Comparison of ENCODE assay signal across 18 cellular contexts in genomic region chr12:114611145-114612018, GRCh38.
A peak's percentile ranks its signal among the peaks of the same experiment; 100 is the strongest.
DNase-seq lines count a peak whose midpoint lies in the region; ATAC-seq, FAIRE-seq and TF ChIP-seq lines count a peak whose summit lies in the region.
"Had no signal": no experiment of that assay in that cellular context is flagged by ENCODE, and none has a peak within 500 bp of the region (broad histone marks: within the 10 kb centered on the region; RNA-seq: fewer than 3 reads in every experiment).

No MANE protein-coding gene starts in this region.

- peaks cover 81% of the 10 kb centered on the region for H3K4me1 ChIP-seq in HepG2 (ENCODE audit: insufficient read depth, low read length)
- peaks cover 0 to 9% (median 2%) of the 10 kb centered on the region in 4 donors for H3K4me1 ChIP-seq in transverse colon
- H3K4me1 ChIP-seq: HAP-1 had no signal

- H4K20me1 ChIP-seq in HepG2 (ENCODE audit: insufficient read depth, low read length), result no peaks in the 10 kb centered on the region

- H3K27me3 ChIP-seq in HepG2 (ENCODE audit: control insufficient read depth in 1 of 2, insufficient read depth in 2 of 2, low read length in 2 of 2) (no peaks in the 10 kb centered on the region), transverse colon (no peaks in the 10 kb centered on the region)

- peak; percentile 97 for FAIRE-seq in HepG2 (lab: Jason Lieb, UNC)
- FAIRE-seq: GM12891 had no signal

- H3K27ac Mint-ChIP-seq in natural killer cell treated with Interleukin-12 subunit alpha and Interleukin-12 subunit beta and Interleukin-15 and Interleukin-18, amount 100 ng/mL, for 72 hours, result no peak overlapping the region

- TF ChIP-seq CTCF in HepG2 (CRISPR knock-in tag; IDR thresholded peaks at IDR 0.05), result no peak
- TF ChIP-seq CTCF in transverse colon (IDR thresholded peaks at IDR 0.05), result no peak

- H3K36me3 ChIP-seq in HepG2 (replicated peaks in 1 of 2; ENCODE audit: control insufficient read depth in 1 of 2, insufficient read depth in 2 of 2, low read length in 2 of 2) (no peaks in the 10 kb centered on the region), transverse colon (no peaks in the 10 kb centered on the region)
- H3K36me3 ChIP-seq: HAP-1 had no signal

- no peak overlapping the region for H2AFZ ChIP-seq in HepG2 (ENCODE audit: low read length)

- no peaks in the 10 kb centered on the region for H3K79me2 ChIP-seq in HepG2 (ENCODE audit: insufficient read depth, low read length)

- peaks cover 3% of the 10 kb centered on the region for H3K9me3 Mint-ChIP-seq in natural killer cell treated with Interleukin-12 subunit alpha and Interleukin-12 subunit beta and Interleukin-15 and Interleukin-18, amount 100 ng/mL, for 72 hours

- BruUV-seq in HepG2 (replicated peaks; lab: Mats Ljungman, UMichigan), result TSS peak; percentile 77

- TF ChIP-seq RAD21 in HepG2 (CRISPR knock-in tag; IDR thresholded peaks at IDR 0.05), result no peak

- no peaks in the 10 kb centered on the region for H3K4me1 Mint-ChIP-seq in natural killer cell treated with Interleukin-12 subunit alpha and Interleukin-12 subunit beta and Interleukin-15 and Interleukin-18, amount 100 ng/mL, for 72 hours (ENCODE audit: low read depth in 2 of 2)

- in situ Hi-C loops in HepG2 (cut with HindIII; ENCODE audit: extremely low pct_ligation_motif_present, low pct_unique_long_range_greater_than_20kb) (no loop called here), transverse colon (cut with MboI; ENCODE audit: low pct_ligation_motif_present in 1 of 4, low pct_unique_long_range_greater_than_20kb in 1 of 4, low sequenced_read_pairs in 3 of 4) (no loop called here)

- H3K27me3 Mint-ChIP-seq in natural killer cell treated with Interleukin-12 subunit alpha and Interleukin-12 subunit beta and Interleukin-15 and Interleukin-18, amount 100 ng/mL, for 72 hours, result peaks cover 2 to 6% of the 10 kb centered on the region in 2 donors

- CTCF ChIA-PET in HepG2 (lab: Yijun Ruan, JAX; ENCODE audit: low intra/inter-chr PET ratio, low total read pairs), result interaction anchor here (0.6 kb wide), 1 partner anchor 157 kb away, joined by 3 read pairs; no protein-coding TSS in a partner anchor

- H3K9ac ChIP-seq in HepG2 (ENCODE audit: insufficient read depth, low read depth, low read length), result peak overlapping the region; percentile 69

- POLR2A ChIA-PET in HepG2 (lab: Yijun Ruan, JAX), result interaction anchor here (0.6 to 1.4 kb wide), 14 partner anchors 9 to 1194 kb away, joined by 3 to 11 read pairs (median 3); partner anchors contain the start of genes RBM19 and TBX3

- peak overlapping the region in 2 of 3 experiments; percentile 16 to 44; a peak in 2 of 6 replicates for H3K4me3 ChIP-seq in HepG2 (replicated peaks in 1 of 3; ENCODE audit: insufficient read depth in 1 of 3, low read depth in 2 of 3, low read length in 3 of 3)
- no peak overlapping the region for H3K4me3 ChIP-seq in transverse colon
- H3K4me3 ChIP-seq: HAP-1 had no signal

- peaks cover 4% of the 10 kb centered on the region for H3K36me3 Mint-ChIP-seq in natural killer cell treated with Interleukin-12 subunit alpha and Interleukin-12 subunit beta and Interleukin-15 and Interleukin-18, amount 100 ng/mL, for 72 hours

- peak; percentile 34 to 59; a peak in 2 of 4 replicates for TF ChIP-seq POLR2A in HepG2 (IDR thresholded peaks at IDR 0.05; ENCODE audit: insufficient read depth in 1 of 2, low read depth in 2 of 2, low read length in 2 of 2)
- TF ChIP-seq POLR2A in transverse colon (IDR thresholded peaks at IDR 0.05), result no peak

- peak overlapping the region; percentile 58 for H3K4me2 ChIP-seq in HepG2 (ENCODE audit: low read depth, low read length)

- no peak overlapping the region for H3K4me3 Mint-ChIP-seq in natural killer cell treated with Interleukin-12 subunit alpha and Interleukin-12 subunit beta and Interleukin-15 and Interleukin-18, amount 100 ng/mL, for 72 hours

- H3K9me3 ChIP-seq in HepG2 (ENCODE audit: low read length), result no peaks in the 10 kb centered on the region
- no peaks in the 10 kb centered on the region for H3K9me3 ChIP-seq in transverse colon
- H3K9me3 ChIP-seq: HAP-1 had no signal

- 10% methylated on average over 8 of the region's 8 CpGs for WGBS in HepG2 (ENCODE audit: low lambda C conversion rate)
- WGBS in transverse colon (ENCODE audit: low coverage in 1 of 2), 2 donors, result 48 to 57% methylated on average over 6 to 8 of the region's 8 CpGs

- intact Hi-C loops in HepG2 (cut with micrococcal nuclease; ENCODE audit: unreplicated experiment), result loop anchor here (1.0 kb wide), 1 partner anchor 45 kb away; no protein-coding TSS in a partner anchor
- intact Hi-C loops in transverse colon (cut with DNase I; ENCODE audit: low total_unique reads), result no loop called here

- H3K27ac ChIP-seq in HepG2 (ENCODE audit: extremely low read length, insufficient read depth, low read length) (peak overlapping the region; percentile 91), transverse colon (no peak overlapping the region)

- DNase-seq in HT-29 (ENCODE audit: low spot score), result peak; percentile 63
- DNase-seq in NCI-H69 (lab: John Stamatoyannopoulos, UW), result peak; percentile 8
- peak; percentile 100 for DNase-seq in HepG2 (ENCODE audit: low spot score)
- DNase-seq in transverse colon, result peak; percentile 33
- no peak for DNase-seq in natural killer cell treated with Interleukin-12 subunit alpha and Interleukin-12 subunit beta and Interleukin-15 and Interleukin-18, amount 100 ng/mL, for 72 hours (ENCODE audit: low spot score)
- DNase-seq in activated CD4-positive, CD25-positive, alpha-beta regulatory T cell treated with anti-CD3 and anti-CD28 coated beads, Interleukin-2, amount 50 U/mL, for 72 hours, result no peak
- DNase-seq: C1 segment of cervical spinal cord, COR-L47, DMS79, KBM-7, NCI-H1092, NCI-H345, NCI-H82, SHP77 had no signal

- TF ChIP-seq EP300 in HepG2 (IDR thresholded peaks at IDR 0.05; ENCODE audit: low read depth in 2 of 2, low read length in 2 of 2) (peak; percentile 67 to 96; a peak in 3 of 4 replicates), HepG2 (CRISPR knock-in tag; IDR thresholded peaks at IDR 0.05; ENCODE audit: borderline replicate concordance) (peak; percentile 73; the same call in 1 of the 2 replicates), transverse colon (IDR thresholded peaks at IDR 0.05; ENCODE audit: low read depth) (no peak)

- ATAC-seq in HepG2, result peak; percentile 99
- ATAC-seq in natural killer cell treated with Interleukin-12 subunit alpha and Interleukin-12 subunit beta and Interleukin-15 and Interleukin-18, amount 100 ng/mL, for 72 hours, result no peak
- no peak for ATAC-seq in GM18498 (IDR thresholded peaks at IDR 0.05; ENCODE audit: unreplicated experiment)
- ATAC-seq: Panc1 had no signal

TF ChIP-seq in HepG2, 621 proteins besides CTCF, POLR2A, EP300 and RAD21 (continues in another document):
- peak; percentile 65 for TF ChIP-seq YEATS4 (CRISPR knock-in tag; IDR thresholded peaks at IDR 0.05; ENCODE audit: borderline replicate concordance)
- no peak for TF ChIP-seq IKZF4 (CRISPR knock-in tag; IDR thresholded peaks at IDR 0.05; ENCODE audit: borderline replicate concordance, low read depth, not compliant biosample characterization)
- TF ChIP-seq CENPBD1 (CRISPR knock-in tag; IDR thresholded peaks at IDR 0.05; ENCODE audit: borderline replicate concordance, low read depth), result no peak
- TF ChIP-seq ZNF749 (CRISPR knock-in tag; IDR thresholded peaks at IDR 0.05; ENCODE audit: borderline replicate concordance), result 0 out of 2 replicates have a peak, but pooled peaks have one; percentile 39
- TF ChIP-seq ZNF562 (CRISPR knock-in tag; IDR thresholded peaks at IDR 0.05; ENCODE audit: borderline replicate concordance), result no peak
- TF ChIP-seq CREB1 (IDR thresholded peaks at IDR 0.05), result peak; percentile 59
- TF ChIP-seq CREB1 (CRISPR knock-in tag; IDR thresholded peaks at IDR 0.05), result peak; percentile 81
- TF ChIP-seq GFI1 (CRISPR knock-in tag; IDR thresholded peaks at IDR 0.05; ENCODE audit: borderline replicate concordance), result peak; percentile 26; the same call in 1 of the 2 replicates
- peak; percentile 72 for TF ChIP-seq HDAC1 (CRISPR knock-in tag; IDR thresholded peaks at IDR 0.05)
- peak; percentile 61; the same call in 1 of the 2 replicates for TF ChIP-seq ZNF503 (CRISPR knock-in tag; IDR thresholded peaks at IDR 0.05)
- TF ChIP-seq JUND (CRISPR knock-in tag; IDR thresholded peaks at IDR 0.05), result peak; percentile 19; the same call in 1 of the 2 replicates
- peak; percentile 100 for TF ChIP-seq RARA (CRISPR knock-in tag; IDR thresholded peaks at IDR 0.05)

Comparison
In these comparisons a context has a peak if more than half of its experiments do, and no peak if none do; other contexts are left out.
1. DNase-seq: peak in HT-29 (single experiment), NCI-H69 (single experiment), HepG2 (single experiment) and transverse colon (single experiment); none in natural killer cell treated with Interleukin-12 subunit alpha and Interleukin-12 subunit beta and Interleukin-15 and Interleukin-18, amount 100 ng/mL, for 72 hours (single experiment) and activated CD4-positive, CD25-positive, alpha-beta regulatory T cell treated with anti-CD3 and anti-CD28 coated beads, Interleukin-2, amount 50 U/mL, for 72 hours (single experiment).
2. H3K4me3 ChIP-seq: peak in HepG2 (2 of 3); none in transverse colon (0 of 4).